ENCODE assay signal across 1 cellular context in the genomic region with DNA sequence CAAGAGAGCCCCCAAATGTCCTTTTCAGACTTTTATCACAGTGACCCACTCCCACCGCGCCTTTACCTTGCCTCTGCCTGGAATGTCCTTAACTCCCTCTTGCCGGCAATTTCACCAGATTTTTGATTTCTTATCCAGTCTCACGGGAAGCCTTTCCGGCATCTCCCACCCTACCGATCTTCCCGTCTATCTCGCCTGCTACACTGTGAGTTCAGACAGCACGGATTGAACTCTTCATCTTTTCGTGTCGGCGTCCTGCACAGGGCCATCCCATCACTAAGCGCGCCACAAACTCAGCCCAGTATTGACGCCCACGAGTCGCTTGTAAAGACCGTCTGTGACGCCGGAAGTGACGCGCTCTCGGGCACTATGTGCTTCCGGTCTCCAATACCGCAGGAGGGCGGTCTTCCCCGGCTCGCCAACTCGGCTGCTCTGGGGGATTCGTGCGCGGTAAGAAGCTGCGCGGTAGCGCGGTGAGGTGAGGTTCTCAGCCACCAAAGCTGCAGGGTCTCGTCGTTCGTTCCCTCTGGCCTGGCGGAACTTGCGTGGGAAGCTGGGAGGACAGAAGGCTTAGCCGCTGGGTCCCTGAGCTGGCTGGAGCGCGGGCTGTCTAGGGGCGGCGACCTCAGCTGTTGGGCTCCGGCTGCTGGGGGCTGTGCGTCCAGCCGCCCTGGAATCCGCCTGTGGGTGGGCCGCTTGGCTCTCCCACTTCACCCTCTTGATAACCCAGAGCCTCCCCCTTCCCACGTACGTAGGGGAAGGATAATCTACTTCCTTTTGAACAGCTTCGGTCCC.
TF ChIP-seq lines count a peak whose summit lies in the region.

Gene ZCCHC9, plus strand, starts transcription at position 367 of the 795 bp plus-strand sequence. CDS start 3,171 bp downstream, outside the sequence.

TF ChIP-seq in SK-N-SH, 30 proteins besides CTCF, POLR2A, EP300 and RAD21 (continued from another document):
- TF ChIP-seq TEAD4 (IDR thresholded peaks at IDR 0.05; ENCODE audit: borderline replicate concordance, insufficient read depth) = 0 out of 2 replicates have a peak, but pooled peaks have one; percentile 25
- no peak for TF ChIP-seq NFIC (IDR thresholded peaks at IDR 0.05; ENCODE audit: borderline replicate concordance)
- no peak for TF ChIP-seq SMC3 (IDR thresholded peaks at IDR 0.05; ENCODE audit: low read depth, low read length)
- TF ChIP-seq TAF1 (IDR thresholded peaks at IDR 0.05; ENCODE audit: borderline replicate concordance, low read depth, low read length) = peak; percentile 80
- no peak for TF ChIP-seq YY1 (IDR thresholded peaks at IDR 0.05; ENCODE audit: low read depth)
- peak; percentile 91; the same call in 1 of the 2 replicates for TF ChIP-seq MXI1 (IDR thresholded peaks at IDR 0.05; ENCODE audit: low read depth, low read length)
- TF ChIP-seq POLR2AphosphoS5 (IDR thresholded peaks at IDR 0.05; ENCODE audit: low read depth, low read length) = peak; percentile 96
- TF ChIP-seq, protein P1, sequence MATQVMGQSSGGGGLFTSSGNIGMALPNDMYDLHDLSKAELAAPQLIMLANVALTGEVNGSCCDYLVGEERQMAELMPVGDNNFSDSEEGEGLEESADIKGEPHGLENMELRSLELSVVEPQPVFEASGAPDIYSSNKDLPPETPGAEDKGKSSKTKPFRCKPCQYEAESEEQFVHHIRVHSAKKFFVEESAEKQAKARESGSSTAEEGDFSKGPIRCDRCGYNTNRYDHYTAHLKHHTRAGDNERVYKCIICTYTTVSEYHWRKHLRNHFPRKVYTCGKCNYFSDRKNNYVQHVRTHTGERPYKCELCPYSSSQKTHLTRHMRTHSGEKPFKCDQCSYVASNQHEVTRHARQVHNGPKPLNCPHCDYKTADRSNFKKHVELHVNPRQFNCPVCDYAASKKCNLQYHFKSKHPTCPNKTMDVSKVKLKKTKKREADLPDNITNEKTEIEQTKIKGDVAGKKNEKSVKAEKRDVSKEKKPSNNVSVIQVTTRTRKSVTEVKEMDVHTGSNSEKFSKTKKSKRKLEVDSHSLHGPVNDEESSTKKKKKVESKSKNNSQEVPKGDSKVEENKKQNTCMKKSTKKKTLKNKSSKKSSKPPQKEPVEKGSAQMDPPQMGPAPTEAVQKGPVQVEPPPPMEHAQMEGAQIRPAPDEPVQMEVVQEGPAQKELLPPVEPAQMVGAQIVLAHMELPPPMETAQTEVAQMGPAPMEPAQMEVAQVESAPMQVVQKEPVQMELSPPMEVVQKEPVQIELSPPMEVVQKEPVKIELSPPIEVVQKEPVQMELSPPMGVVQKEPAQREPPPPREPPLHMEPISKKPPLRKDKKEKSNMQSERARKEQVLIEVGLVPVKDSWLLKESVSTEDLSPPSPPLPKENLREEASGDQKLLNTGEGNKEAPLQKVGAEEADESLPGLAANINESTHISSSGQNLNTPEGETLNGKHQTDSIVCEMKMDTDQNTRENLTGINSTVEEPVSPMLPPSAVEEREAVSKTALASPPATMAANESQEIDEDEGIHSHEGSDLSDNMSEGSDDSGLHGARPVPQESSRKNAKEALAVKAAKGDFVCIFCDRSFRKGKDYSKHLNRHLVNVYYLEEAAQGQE (IDR thresholded peaks at IDR 0.05; ENCODE audit: low read depth, low read length) = peak; percentile 3; the same call in 1 of the 2 replicates
- TF ChIP-seq USF2 (IDR thresholded peaks at IDR 0.05; ENCODE audit: borderline replicate concordance, low read depth, low read length) = 0 out of 2 replicates have a peak, but pooled peaks have one; percentile 9
- TF ChIP-seq RFX5 (IDR thresholded peaks at IDR 0.05; ENCODE audit: low read length) = no peak
- TF ChIP-seq, protein P2, sequence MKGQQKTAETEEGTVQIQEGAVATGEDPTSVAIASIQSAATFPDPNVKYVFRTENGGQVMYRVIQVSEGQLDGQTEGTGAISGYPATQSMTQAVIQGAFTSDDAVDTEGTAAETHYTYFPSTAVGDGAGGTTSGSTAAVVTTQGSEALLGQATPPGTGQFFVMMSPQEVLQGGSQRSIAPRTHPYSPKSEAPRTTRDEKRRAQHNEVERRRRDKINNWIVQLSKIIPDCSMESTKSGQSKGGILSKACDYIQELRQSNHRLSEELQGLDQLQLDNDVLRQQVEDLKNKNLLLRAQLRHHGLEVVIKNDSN (IDR thresholded peaks at IDR 0.05; ENCODE audit: borderline replicate concordance, low read depth) = no peak
- no peak for TF ChIP-seq FOXM1 (IDR thresholded peaks at IDR 0.05; ENCODE audit: low read depth)
